12 cellular contexts compared by ENCODE assay signal in genomic region chrX:16155586-16155985, GRCh38. TPM values are rescaled to one million over a fixed set of nuclear protein-coding genes. Genes with fewer than 3 reads are reported as not detected.
"Had no signal": no experiment of that assay in that cellular context is flagged by ENCODE, and none has a peak within 500 bp of the region (broad histone marks: within the 10 kb centered on the region; RNA-seq: fewer than 3 reads in every experiment).

No MANE protein-coding gene starts in this region.

- H3K36me3 ChIP-seq: adrenal gland, colonic mucosa, gastrocnemius medialis, heart right ventricle, left ventricle myocardium inferior, ovary, stomach had no signal

- DNase-seq: activated naive CD4-positive, alpha-beta T cell treated with anti-CD3 and anti-CD28 coated beads, Interleukin-2, amount 50 U/mL, for 16 hours; adrenal gland; caudate nucleus; colonic mucosa; effector CD8-positive, alpha-beta T cell; gastrocnemius medialis; heart right ventricle; islet precursor cell; left ventricle myocardium inferior; ovary; stimulated activated CD4-positive, alpha-beta T cell treated with anti-CD3 and anti-CD28 coated beads, Interleukin-4, amount 100 ng/mL, for 24 hours; stomach had no signal

- H3K9me3 ChIP-seq: adrenal gland, colonic mucosa, gastrocnemius medialis, heart right ventricle, left ventricle myocardium inferior, ovary, stomach had no signal

- H3K4me3 ChIP-seq: adrenal gland, colonic mucosa, gastrocnemius medialis, heart right ventricle, left ventricle myocardium inferior, ovary, stomach had no signal

- H3K27ac ChIP-seq: adrenal gland, colonic mucosa, gastrocnemius medialis, heart right ventricle, left ventricle myocardium inferior, ovary, stomach had no signal

- H3K4me1 ChIP-seq: adrenal gland, colonic mucosa, gastrocnemius medialis, heart right ventricle, left ventricle myocardium inferior, stomach had no signal

- H3K27me3 ChIP-seq: colonic mucosa, gastrocnemius medialis, ovary, stomach had no signal

RNA-seq across cellular contexts. Expression of gene MAGEB17, which starts 11.7 kb away (rescaled TPM):
- total RNA-seq: adrenal gland, colonic mucosa, gastrocnemius medialis, left ventricle myocardium inferior, stomach had no signal

RNA-seq across cellular contexts. Expression of gene GRPR, which starts 32.2 kb away (rescaled TPM):
- total RNA-seq: colonic mucosa, gastrocnemius medialis had no signal
